In genomic region chr9:98998441-98999151, GRCh38 we compare ENCODE assay signal across 8 cellular contexts. TPM values are rescaled to one million over a fixed set of nuclear protein-coding genes. Genes with fewer than 3 reads are reported as not detected.
DNase-seq lines count a peak whose midpoint lies in the region; ATAC-seq and TF ChIP-seq lines count a peak whose summit lies in the region.

No MANE protein-coding gene starts in this region.

- DNase-seq in BE2C (peak; percentile 79), NCI-H146 treated with DMSO at 0.1 percent for 48 hours (lab: John Stamatoyannopoulos, UW; ENCODE audit: unreplicated experiment) (peak; percentile 3), medulla oblongata (ENCODE audit: extremely low spot score) (peak; percentile 81), DMS114 treated with DMSO at 0.1 percent for 48 hours (lab: John Stamatoyannopoulos, UW; ENCODE audit: unreplicated experiment) (no peak)
- peak; percentile 40 to 44 for DNase-seq in activated CD4-positive, alpha-beta T cell treated with anti-CD3 and anti-CD28 coated beads, Interleukin-2, amount 50 U/mL, for 4 hours
- DNase-seq in effector memory CD8-positive, alpha-beta T cell, result peak; percentile 50 to 51 (median 51)
- DNase-seq in stimulated activated CD8-positive, alpha-beta memory T cell treated with anti-CD3 and anti-CD28 coated beads, Interleukin-12 subunit alpha, Interleukin-12 subunit beta, amount 100 ng/mL, for 1 hour (ENCODE audit: low read depth), result peak; percentile 27

- peaks cover 0 to 43% of the 10 kb centered on the region in 2 donors for H3K27me3 Mint-ChIP-seq in effector memory CD8-positive, alpha-beta T cell

- peak overlapping the region in 1 of 2 donors; percentile 33 for H3K27ac Mint-ChIP-seq in effector memory CD8-positive, alpha-beta T cell

- H3K4me3 Mint-ChIP-seq in effector memory CD8-positive, alpha-beta T cell, result no peak overlapping the region

- TF ChIP-seq CTCF in BE2C (IDR thresholded peaks at IDR 0.05; ENCODE audit: low read depth, low read length), result peak; percentile 90

- no peaks in the 10 kb centered on the region for H3K4me1 ChIP-seq in BE2C

- peak overlapping the region; percentile 23 for H3K4me3 ChIP-seq in BE2C (ENCODE audit: low read depth, low read length)

- peaks cover 15 to 19% of the 10 kb centered on the region in 2 donors for H3K4me1 Mint-ChIP-seq in effector memory CD8-positive, alpha-beta T cell (ENCODE audit: low read depth in 2 of 2)

- no peaks in the 10 kb centered on the region for H3K36me3 Mint-ChIP-seq in effector memory CD8-positive, alpha-beta T cell (ENCODE audit: insufficient read depth)

- no peaks in the 10 kb centered on the region for H3K9me3 Mint-ChIP-seq in effector memory CD8-positive, alpha-beta T cell

- H3K36me3 ChIP-seq in BE2C, result no peaks in the 10 kb centered on the region

- H3K9me3 ChIP-seq in BE2C, result no peaks in the 10 kb centered on the region; the same call in 1 of the 2 replicates

- ATAC-seq in GM19023 (IDR thresholded peaks at IDR 0.05; ENCODE audit: unreplicated experiment), result peak; percentile 71
- ATAC-seq in effector memory CD8-positive, alpha-beta T cell (replicated peaks), result peak; percentile 65

- peaks cover 16% of the 10 kb centered on the region for H3K27me3 ChIP-seq in BE2C

RNA-seq across cellular contexts. Expression of gene COL15A1, which starts 54.9 kb away (rescaled TPM):
- not detected for polyA plus RNA-seq in BE2C (2012; ENCODE audit: insufficient read depth, insufficient read length, low read depth)
